13 cellular contexts compared by ENCODE assay signal in the genomic region with DNA sequence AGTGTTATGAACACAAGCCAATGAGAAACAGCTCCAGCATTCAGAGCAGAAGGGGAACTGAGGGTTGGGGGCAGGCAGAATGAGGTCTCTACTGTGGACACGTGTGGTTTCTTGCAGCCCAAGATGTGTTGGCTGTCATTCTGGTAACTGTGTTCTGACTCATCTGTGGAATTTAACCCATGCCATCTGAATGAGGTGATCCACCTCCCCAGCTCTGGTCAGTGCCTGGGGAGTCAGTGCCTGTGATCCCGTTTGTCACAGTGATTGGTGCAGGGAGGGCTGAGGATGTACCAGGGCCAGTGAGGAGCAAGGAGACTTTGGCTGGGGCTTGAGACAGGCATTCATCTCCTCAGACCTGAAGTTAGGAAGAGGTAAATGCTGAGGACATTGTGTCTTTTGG.
DNase-seq lines count a peak whose midpoint lies in the region; FAIRE-seq and TF ChIP-seq lines count a peak whose summit lies in the region.
"Had no signal": no experiment of that assay in that cellular context is flagged by ENCODE, and none has a peak within 500 bp of the region (broad histone marks: within the 10 kb centered on the region; RNA-seq: fewer than 3 reads in every experiment).

No MANE protein-coding gene starts in this region.

- H3K4me3 ChIP-seq in fibroblast of lung (replicated peaks in 1 of 4; ENCODE audit: control extremely low read depth in 1 of 4, insufficient read depth in 1 of 4, low read depth in 3 of 4, low read length in 4 of 4) (no peak overlapping the region), smooth muscle cell (no peak overlapping the region)
- no peak overlapping the region for H3K4me3 ChIP-seq in CD4-positive, alpha-beta memory T cell (ENCODE audit: low read length in 2 of 2)
- H3K4me3 ChIP-seq: ovary had no signal

- WGBS in smooth muscle cell (ENCODE audit: low lambda C conversion rate): 14% methylated on average over 2 of the region's 2 CpGs

- H3K4me2 ChIP-seq in fibroblast of lung (ENCODE audit: extremely low read depth, insufficient read depth, low read length) (peak overlapping the region; percentile 51), smooth muscle cell (peak overlapping the region; percentile 55)

- H2AFZ ChIP-seq in fibroblast of lung (ENCODE audit: low read length) (no peak overlapping the region), smooth muscle cell (ENCODE audit: low read depth) (no peak overlapping the region)

- no peaks in the 10 kb centered on the region for H3K36me3 ChIP-seq in fibroblast of lung (ENCODE audit: control insufficient read depth, insufficient read depth, low read length)
- H3K36me3 ChIP-seq in smooth muscle cell (ENCODE audit: low read depth): no peaks in the 10 kb centered on the region
- H3K36me3 ChIP-seq in CD4-positive, alpha-beta memory T cell (ENCODE audit: insufficient read depth, low read length): no peaks in the 10 kb centered on the region
- H3K36me3 ChIP-seq: ovary had no signal

- H3K27ac ChIP-seq in fibroblast of lung (ENCODE audit: insufficient read depth, low read length) (peak overlapping the region; percentile 16), smooth muscle cell (ENCODE audit: low read depth) (peak overlapping the region; percentile 57)
- H3K27ac ChIP-seq in CD4-positive, alpha-beta memory T cell (ENCODE audit: low read depth, low read length): no peak overlapping the region
- H3K27ac ChIP-seq: ovary had no signal

- H3K27me3 ChIP-seq in fibroblast of lung (ENCODE audit: control insufficient read depth, insufficient read depth, low read length) (no peaks in the 10 kb centered on the region), smooth muscle cell (ENCODE audit: low read depth) (no peaks in the 10 kb centered on the region)
- no peaks in the 10 kb centered on the region for H3K27me3 ChIP-seq in CD4-positive, alpha-beta memory T cell (ENCODE audit: insufficient read depth, low read length)
- H3K27me3 ChIP-seq: ovary had no signal

- peaks cover 0 to 3% of the 10 kb centered on the region in 2 donors for H3K27me3 Mint-ChIP-seq in CD4-positive, alpha-beta memory T cell

- H3K9ac ChIP-seq in fibroblast of lung (ENCODE audit: insufficient read depth, low read length) (no peak overlapping the region), smooth muscle cell (ENCODE audit: low read depth) (peak overlapping the region; percentile 16)

- H3K9me3 ChIP-seq in fibroblast of lung (ENCODE audit: control insufficient read depth, insufficient read depth, low read depth, low read length): no peaks in the 10 kb centered on the region
- no peaks in the 10 kb centered on the region for H3K9me3 ChIP-seq in smooth muscle cell (replicated peaks; ENCODE audit: low read depth)
- H3K9me3 ChIP-seq in CD4-positive, alpha-beta memory T cell (ENCODE audit: control insufficient read depth in 1 of 2, low read length in 2 of 2): no peaks in the 10 kb centered on the region
- H3K9me3 ChIP-seq: ovary had no signal

- no peak overlapping the region for H3K4me3 Mint-ChIP-seq in CD4-positive, alpha-beta memory T cell
- H3K4me3 Mint-ChIP-seq: H9 had no signal

- H3K36me3 Mint-ChIP-seq in CD4-positive, alpha-beta memory T cell: no peaks in the 10 kb centered on the region
- H3K36me3 Mint-ChIP-seq: brain had no signal

- peaks cover 0 to 1% (median 0%) of the 10 kb centered on the region in 4 donors for H3K4me1 Mint-ChIP-seq in CD4-positive, alpha-beta memory T cell

- peaks cover 21% of the 10 kb centered on the region for H3K4me1 ChIP-seq in fibroblast of lung (ENCODE audit: control insufficient read depth, extremely low read depth, insufficient read depth, low read length)
- H3K4me1 ChIP-seq in smooth muscle cell (ENCODE audit: low read depth): peaks cover 19% of the 10 kb centered on the region
- no peaks in the 10 kb centered on the region for H3K4me1 ChIP-seq in CD4-positive, alpha-beta memory T cell (ENCODE audit: insufficient read depth, low read length)

- CTCF ChIA-PET in CD4-positive, alpha-beta memory T cell (lab: Charles Lee; ENCODE audit: partially characterized antibody): no interaction called here

- TF ChIP-seq CTCF in fibroblast of lung (conservative IDR thresholded peaks at IDR 0.05 in 1 of 2, IDR thresholded peaks at IDR 0.05 in 1 of 2; ENCODE audit: low read depth in 1 of 2, low read length in 2 of 2): no peak
- TF ChIP-seq CTCF in smooth muscle cell (IDR thresholded peaks at IDR 0.05; ENCODE audit: borderline replicate concordance, insufficient read depth, poor library complexity, severe bottlenecking): no peak

- DNase-seq in H54 (ENCODE audit: insufficient read length, low spot score) (peak; percentile 70), RKO (ENCODE audit: low spot score) (peak; percentile 56), fibroblast of lung (ENCODE audit: low read depth in 2 of 2) (peak; percentile 38 to 92), smooth muscle cell (lab: John Stamatoyannopoulos, UW; ENCODE audit: unreplicated experiment) (no peak), CD1c-positive myeloid dendritic cell (ENCODE audit: extremely low spot score) (no peak), D341Med (ENCODE audit: low spot score) (no peak)
- DNase-seq in CD4-positive, alpha-beta memory T cell: no peak
- DNase-seq: GDM1; H9; NCI-H1417 treated with DMSO at 0.1 percent for 48 hours; ovary; stimulated activated CD4-positive, alpha-beta T cell treated with anti-CD3 and anti-CD28 coated beads, Interleukin-2, amount 100 ng/mL, for 24 hours had no signal

- H3K79me2 ChIP-seq in fibroblast of lung (ENCODE audit: control insufficient read depth, insufficient read depth, low read length) (no peaks in the 10 kb centered on the region), smooth muscle cell (ENCODE audit: low read depth) (no peaks in the 10 kb centered on the region)

- peak; percentile 100 for FAIRE-seq in H54 (lab: Jason Lieb, UNC)

- peaks cover 15% of the 10 kb centered on the region for H3F3A ChIP-seq in smooth muscle cell (ENCODE audit: low read depth)

- H3K27ac Mint-ChIP-seq in CD4-positive, alpha-beta memory T cell: no peak overlapping the region

- peaks cover 0 to 4% (median 0%) of the 10 kb centered on the region in 8 donors for H3K9me3 Mint-ChIP-seq in CD4-positive, alpha-beta memory T cell
- H3K9me3 Mint-ChIP-seq: H9 had no signal

- no peaks in the 10 kb centered on the region for H4K20me1 ChIP-seq in fibroblast of lung (ENCODE audit: control insufficient read depth, extremely low read depth, insufficient read depth, low read length)
- H4K20me1 ChIP-seq in smooth muscle cell (ENCODE audit: low read depth): no peaks in the 10 kb centered on the region

- intact Hi-C loops in CD4-positive, alpha-beta memory T cell (cut with micrococcal nuclease): no loop called here

- TF ChIP-seq POLR2A in H54 (IDR thresholded peaks at IDR 0.05; ENCODE audit: low read depth, low read length): no peak

- POLR2A ChIA-PET in CD4-positive, alpha-beta memory T cell (lab: Charles Lee; ENCODE audit: partially characterized antibody): no interaction called here

Comparison
In these comparisons a context has a peak if more than half of its experiments do, and no peak if none do; other contexts are left out.
1. DNase-seq: peak in H54 (single experiment), RKO (single experiment) and fibroblast of lung (2 of 2); none in smooth muscle cell (single experiment), CD1c-positive myeloid dendritic cell (single experiment), D341Med (single experiment) and CD4-positive, alpha-beta memory T cell (0 of 5).